Comparison of ENCODE assay signal across 36 cellular contexts in genomic region chrX:153310901-153311300, GRCh38. TPM values are rescaled to one million over a fixed set of nuclear protein-coding genes. Genes with fewer than 3 reads are reported as not detected.
"Had no signal": no experiment of that assay in that cellular context is flagged by ENCODE, and none has a peak within 500 bp of the region (broad histone marks: within the 10 kb centered on the region; RNA-seq: fewer than 3 reads in every experiment).

No MANE protein-coding gene starts in this region.

- H3K36me3 Mint-ChIP-seq: activated naive CD8-positive, alpha-beta T cell; naive thymus-derived CD8-positive, alpha-beta T cell; stimulated activated effector memory CD8-positive, alpha-beta T cell treated with anti-CD3 and anti-CD28 coated beads, Interleukin-12 subunit alpha, Interleukin-12 subunit beta, amount 100 ng/mL, for 72 hours; type B pancreatic cell had no signal

- ATAC-seq: activated CD4-positive, CD25-positive, alpha-beta regulatory T cell treated with anti-CD3 and anti-CD28 coated beads, Interleukin-2, amount 50 U/mL, for 24 hours; heart right ventricle; naive thymus-derived CD8-positive, alpha-beta T cell; sciatic nerve; stimulated activated effector memory CD8-positive, alpha-beta T cell treated with anti-CD3 and anti-CD28 coated beads, Interleukin-12 subunit alpha, Interleukin-12 subunit beta, amount 100 ng/mL, for 72 hours had no signal

- H3K4me1 Mint-ChIP-seq: central memory CD8-positive, alpha-beta T cell; neural crest cell; stimulated activated effector memory CD8-positive, alpha-beta T cell treated with anti-CD3 and anti-CD28 coated beads, Interleukin-12 subunit alpha, Interleukin-12 subunit beta, amount 100 ng/mL, for 72 hours had no signal

- H3K27me3 Mint-ChIP-seq: activated naive CD8-positive, alpha-beta T cell; central memory CD8-positive, alpha-beta T cell; dendritic cell treated with granulocyte-macrophage colony-stimulating factor and Interleukin-4, amounts not matched to agents 40 ng/mL and 50 ng/mL, for 4 days; naive thymus-derived CD8-positive, alpha-beta T cell; progenitor cell of endocrine pancreas; stimulated activated naive CD8-positive, alpha-beta T cell treated with anti-CD3 and anti-CD28 coated beads, Interleukin-15, Interleukin-2, amounts not matched to agents 100 ng/mL and 50 ng/mL, for 24 hours; type B pancreatic cell had no signal

- H3K9me3 ChIP-seq: esophagus muscularis mucosa, heart right ventricle, thoracic aorta, vagina had no signal

- H3K27ac ChIP-seq: esophagus muscularis mucosa, heart right ventricle, skin epidermis, thoracic aorta, vagina had no signal

- H3K4me3 ChIP-seq: esophagus muscularis mucosa, heart right ventricle, skin epidermis, thoracic aorta, vagina had no signal

- H3K27me3 ChIP-seq: esophagus muscularis mucosa, vagina had no signal

- H3K4me1 ChIP-seq: esophagus muscularis mucosa, heart right ventricle, vagina had no signal

- H3K27ac Mint-ChIP-seq: activated naive CD8-positive, alpha-beta T cell; dendritic cell treated with granulocyte-macrophage colony-stimulating factor and Interleukin-4, amounts not matched to agents 40 ng/mL and 50 ng/mL, for 4 days; progenitor cell of endocrine pancreas; stimulated activated effector memory CD8-positive, alpha-beta T cell treated with anti-CD3 and anti-CD28 coated beads, Interleukin-12 subunit alpha, Interleukin-12 subunit beta, amount 100 ng/mL, for 72 hours; stimulated activated naive CD8-positive, alpha-beta T cell treated with anti-CD3 and anti-CD28 coated beads, Interleukin-15, Interleukin-2, amounts not matched to agents 100 ng/mL and 50 ng/mL, for 24 hours; type B pancreatic cell had no signal

- DNase-seq: activated CD4-positive, alpha-beta T cell treated with anti-CD3 and anti-CD28 coated beads for 48 hours; activated CD4-positive, alpha-beta T cell treated with anti-CD3 and anti-CD28 coated beads, Interleukin-2, amount 50 U/mL, for 48 hours; activated CD8-positive, alpha-beta memory T cell treated with anti-CD3 and anti-CD28 coated beads for 24 hours; activated effector memory CD4-positive, alpha-beta T cell treated with Interleukin-2 at 50 U/mL for 16 hours; activated naive CD4-positive, alpha-beta T cell treated with Interleukin-2 at 50 U/mL for 16 hours; anterior cingulate cortex; foreskin melanocyte; heart right ventricle; islet precursor cell; mammary epithelial cell; midbrain; naive thymus-derived CD8-positive, alpha-beta T cell; stimulated activated CD4-positive, alpha-beta T cell treated with anti-CD3 and anti-CD28 coated beads, Interleukin-12 subunit alpha, Interleukin-12 subunit beta, amount 100 ng/mL, for 4 hours; stimulated activated CD4-positive, alpha-beta T cell treated with anti-CD3 and anti-CD28 coated beads, Interleukin-4, amount 100 ng/mL, for 1 hour had no signal

- H3K36me3 ChIP-seq: esophagus muscularis mucosa, heart right ventricle, thoracic aorta, vagina had no signal

- H3K9me3 Mint-ChIP-seq: central memory CD8-positive, alpha-beta T cell; dendritic cell treated with granulocyte-macrophage colony-stimulating factor and Interleukin-4, amounts not matched to agents 40 ng/mL and 50 ng/mL, for 4 days; naive thymus-derived CD8-positive, alpha-beta T cell; stimulated activated effector memory CD8-positive, alpha-beta T cell treated with anti-CD3 and anti-CD28 coated beads, Interleukin-12 subunit alpha, Interleukin-12 subunit beta, amount 100 ng/mL, for 72 hours; stimulated activated naive CD8-positive, alpha-beta T cell treated with anti-CD3 and anti-CD28 coated beads, Interleukin-15, Interleukin-2, amounts not matched to agents 100 ng/mL and 50 ng/mL, for 24 hours; type B pancreatic cell had no signal

- H3K4me3 Mint-ChIP-seq: activated naive CD8-positive, alpha-beta T cell; central memory CD8-positive, alpha-beta T cell; dendritic cell treated with granulocyte-macrophage colony-stimulating factor and Interleukin-4, amounts not matched to agents 40 ng/mL and 50 ng/mL, for 4 days; naive thymus-derived CD8-positive, alpha-beta T cell; neural crest cell; stimulated activated effector memory CD8-positive, alpha-beta T cell treated with anti-CD3 and anti-CD28 coated beads, Interleukin-12 subunit alpha, Interleukin-12 subunit beta, amount 100 ng/mL, for 72 hours; stimulated activated naive CD8-positive, alpha-beta T cell treated with anti-CD3 and anti-CD28 coated beads, Interleukin-15, Interleukin-2, amounts not matched to agents 100 ng/mL and 50 ng/mL, for 24 hours; type B pancreatic cell had no signal

RNA-seq across cellular contexts. Expression of gene PNMA6F, which starts 10.7 kb away (rescaled TPM):
- total RNA-seq: bronchial epithelial cell; esophagus muscularis mucosa; glomerular endothelial cell; heart right ventricle; liver; mammary epithelial cell; naive thymus-derived CD8-positive, alpha-beta T cell; neural crest cell; omental fat pad; progenitor cell of endocrine pancreas; renal cortical epithelial cell; sciatic nerve; subcutaneous adipose tissue; T-helper 1 cell treated with Interleukin-12 subunit alpha and Interleukin-12 subunit beta and Interleukin-4 antibody, amounts not matched to agents 30 ng/mL and 1 ng/mL, for 36 hours; thoracic aorta; vagina had no signal
- polyA plus RNA-seq: adipose tissue; heart right ventricle; liver; mammary epithelial cell; naive thymus-derived CD8-positive, alpha-beta T cell had no signal
